2 cellular contexts compared by ENCODE assay signal in the genomic region with DNA sequence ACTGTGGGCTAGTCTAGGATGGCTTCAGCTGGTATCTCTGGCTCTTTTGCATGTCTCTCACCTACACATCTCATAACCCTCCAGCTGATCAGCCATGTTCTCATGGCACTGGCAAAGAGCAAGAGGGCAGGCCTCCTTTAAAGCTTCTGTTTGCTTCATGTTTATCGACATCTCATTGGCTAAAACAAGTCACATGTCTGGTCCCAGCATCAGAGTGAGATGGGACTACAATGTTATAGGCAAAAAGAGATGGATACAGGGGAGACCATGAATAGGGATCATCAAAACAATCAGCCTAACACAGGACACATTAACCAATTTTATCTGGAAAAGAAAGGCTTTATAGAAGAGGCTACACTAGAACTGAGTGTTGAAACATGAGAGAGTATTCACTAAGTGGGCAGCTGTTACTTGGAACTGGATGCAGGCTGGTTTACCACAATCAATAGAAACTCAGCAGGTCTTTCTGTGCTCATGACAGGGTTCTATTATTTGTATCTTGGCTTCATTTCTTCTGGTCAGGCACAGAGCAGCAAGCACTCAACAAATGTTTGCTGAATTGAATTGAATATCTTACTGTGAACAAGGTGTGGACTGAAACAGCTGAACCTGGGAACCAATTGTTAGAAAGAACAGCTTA.
TF ChIP-seq lines count a peak whose summit lies in the region.

No MANE protein-coding gene starts in this region.

TF ChIP-seq in A549, 52 proteins besides CTCF, POLR2A, EP300 and RAD21 (continued from another document):
- no peak for TF ChIP-seq MAFK (IDR thresholded peaks at IDR 0.05; ENCODE audit: partially characterized antibody)
- TF ChIP-seq, protein P1, sequence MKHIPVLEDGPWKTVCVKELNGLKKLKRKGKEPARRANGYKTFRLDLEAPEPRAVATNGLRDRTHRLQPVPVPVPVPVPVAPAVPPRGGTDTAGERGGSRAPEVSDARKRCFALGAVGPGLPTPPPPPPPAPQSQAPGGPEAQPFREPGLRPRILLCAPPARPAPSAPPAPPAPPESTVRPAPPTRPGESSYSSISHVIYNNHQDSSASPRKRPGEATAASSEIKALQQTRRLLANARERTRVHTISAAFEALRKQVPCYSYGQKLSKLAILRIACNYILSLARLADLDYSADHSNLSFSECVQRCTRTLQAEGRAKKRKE (CRISPR knock-in tag; IDR thresholded peaks at IDR 0.05; ENCODE audit: low read depth): no peak
- TF ChIP-seq ZFP36 (IDR thresholded peaks at IDR 0.05; ENCODE audit: borderline replicate concordance, partially characterized antibody): no peak
- no peak for TF ChIP-seq ESRRA (IDR thresholded peaks at IDR 0.05; ENCODE audit: borderline replicate concordance, low read length)
- TF ChIP-seq, protein P2, sequence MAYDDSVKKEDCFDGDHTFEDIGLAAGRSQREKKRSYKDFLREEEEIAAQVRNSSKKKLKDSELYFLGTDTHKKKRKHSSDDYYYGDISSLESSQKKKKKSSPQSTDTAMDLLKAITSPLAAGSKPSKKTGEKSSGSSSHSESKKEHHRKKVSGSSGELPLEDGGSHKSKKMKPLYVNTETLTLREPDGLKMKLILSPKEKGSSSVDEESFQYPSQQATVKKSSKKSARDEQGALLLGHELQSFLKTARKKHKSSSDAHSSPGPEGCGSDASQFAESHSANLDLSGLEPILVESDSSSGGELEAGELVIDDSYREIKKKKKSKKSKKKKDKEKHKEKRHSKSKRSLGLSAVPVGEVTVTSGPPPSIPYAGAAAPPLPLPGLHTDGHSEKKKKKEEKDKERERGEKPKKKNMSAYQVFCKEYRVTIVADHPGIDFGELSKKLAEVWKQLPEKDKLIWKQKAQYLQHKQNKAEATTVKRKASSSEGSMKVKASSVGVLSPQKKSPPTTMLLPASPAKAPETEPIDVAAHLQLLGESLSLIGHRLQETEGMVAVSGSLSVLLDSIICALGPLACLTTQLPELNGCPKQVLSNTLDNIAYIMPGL (CRISPR knock-in tag; IDR thresholded peaks at IDR 0.05; ENCODE audit: borderline replicate concordance): no peak
- TF ChIP-seq, protein P3, sequence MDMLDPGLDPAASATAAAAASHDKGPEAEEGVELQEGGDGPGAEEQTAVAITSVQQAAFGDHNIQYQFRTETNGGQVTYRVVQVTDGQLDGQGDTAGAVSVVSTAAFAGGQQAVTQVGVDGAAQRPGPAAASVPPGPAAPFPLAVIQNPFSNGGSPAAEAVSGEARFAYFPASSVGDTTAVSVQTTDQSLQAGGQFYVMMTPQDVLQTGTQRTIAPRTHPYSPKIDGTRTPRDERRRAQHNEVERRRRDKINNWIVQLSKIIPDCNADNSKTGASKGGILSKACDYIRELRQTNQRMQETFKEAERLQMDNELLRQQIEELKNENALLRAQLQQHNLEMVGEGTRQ (IDR thresholded peaks at IDR 0.05): 0 out of 2 replicates have a peak, but pooled peaks have one; percentile 28

TF ChIP-seq in Ishikawa, 13 proteins besides CTCF, POLR2A, EP300 and RAD21 (continued from another document):
- TF ChIP-seq, protein P4, sequence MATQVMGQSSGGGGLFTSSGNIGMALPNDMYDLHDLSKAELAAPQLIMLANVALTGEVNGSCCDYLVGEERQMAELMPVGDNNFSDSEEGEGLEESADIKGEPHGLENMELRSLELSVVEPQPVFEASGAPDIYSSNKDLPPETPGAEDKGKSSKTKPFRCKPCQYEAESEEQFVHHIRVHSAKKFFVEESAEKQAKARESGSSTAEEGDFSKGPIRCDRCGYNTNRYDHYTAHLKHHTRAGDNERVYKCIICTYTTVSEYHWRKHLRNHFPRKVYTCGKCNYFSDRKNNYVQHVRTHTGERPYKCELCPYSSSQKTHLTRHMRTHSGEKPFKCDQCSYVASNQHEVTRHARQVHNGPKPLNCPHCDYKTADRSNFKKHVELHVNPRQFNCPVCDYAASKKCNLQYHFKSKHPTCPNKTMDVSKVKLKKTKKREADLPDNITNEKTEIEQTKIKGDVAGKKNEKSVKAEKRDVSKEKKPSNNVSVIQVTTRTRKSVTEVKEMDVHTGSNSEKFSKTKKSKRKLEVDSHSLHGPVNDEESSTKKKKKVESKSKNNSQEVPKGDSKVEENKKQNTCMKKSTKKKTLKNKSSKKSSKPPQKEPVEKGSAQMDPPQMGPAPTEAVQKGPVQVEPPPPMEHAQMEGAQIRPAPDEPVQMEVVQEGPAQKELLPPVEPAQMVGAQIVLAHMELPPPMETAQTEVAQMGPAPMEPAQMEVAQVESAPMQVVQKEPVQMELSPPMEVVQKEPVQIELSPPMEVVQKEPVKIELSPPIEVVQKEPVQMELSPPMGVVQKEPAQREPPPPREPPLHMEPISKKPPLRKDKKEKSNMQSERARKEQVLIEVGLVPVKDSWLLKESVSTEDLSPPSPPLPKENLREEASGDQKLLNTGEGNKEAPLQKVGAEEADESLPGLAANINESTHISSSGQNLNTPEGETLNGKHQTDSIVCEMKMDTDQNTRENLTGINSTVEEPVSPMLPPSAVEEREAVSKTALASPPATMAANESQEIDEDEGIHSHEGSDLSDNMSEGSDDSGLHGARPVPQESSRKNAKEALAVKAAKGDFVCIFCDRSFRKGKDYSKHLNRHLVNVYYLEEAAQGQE (IDR thresholded peaks at IDR 0.05; ENCODE audit: low read depth): no peak
- no peak for TF ChIP-seq TCF12 (IDR thresholded peaks at IDR 0.05; ENCODE audit: low read depth)
- TF ChIP-seq, protein P5, sequence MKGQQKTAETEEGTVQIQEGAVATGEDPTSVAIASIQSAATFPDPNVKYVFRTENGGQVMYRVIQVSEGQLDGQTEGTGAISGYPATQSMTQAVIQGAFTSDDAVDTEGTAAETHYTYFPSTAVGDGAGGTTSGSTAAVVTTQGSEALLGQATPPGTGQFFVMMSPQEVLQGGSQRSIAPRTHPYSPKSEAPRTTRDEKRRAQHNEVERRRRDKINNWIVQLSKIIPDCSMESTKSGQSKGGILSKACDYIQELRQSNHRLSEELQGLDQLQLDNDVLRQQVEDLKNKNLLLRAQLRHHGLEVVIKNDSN (IDR thresholded peaks at IDR 0.05): peak; percentile 79
